Comparison of ENCODE assay signal across 24 cellular contexts in the genomic region with DNA sequence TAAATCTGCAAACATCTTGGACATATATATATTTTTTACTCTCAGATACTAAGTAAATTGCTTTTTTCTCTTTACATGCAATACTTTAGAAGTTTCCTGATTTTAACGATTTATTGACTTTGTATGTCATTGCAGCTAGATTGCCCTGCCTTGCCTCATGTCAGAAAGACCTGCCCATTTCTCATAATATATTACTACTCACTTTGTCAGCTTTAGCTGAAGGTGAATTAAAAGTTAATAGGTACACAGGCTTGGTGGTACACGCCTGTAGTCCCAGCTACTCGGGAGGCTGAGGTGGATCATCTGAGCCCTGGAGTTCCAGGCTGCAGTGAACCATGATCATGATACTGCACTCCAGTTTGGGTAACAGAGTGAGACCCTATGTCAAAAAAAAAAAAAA. TPM values are rescaled to one million over a fixed set of nuclear protein-coding genes. Genes with fewer than 3 reads are reported as not detected.
"Had no signal": no experiment of that assay in that cellular context is flagged by ENCODE, and none has a peak within 500 bp of the region (broad histone marks: within the 10 kb centered on the region; RNA-seq: fewer than 3 reads in every experiment).

No MANE protein-coding gene starts in this region.

- H3K27ac ChIP-seq: left lung, lower lobe of right lung, ovary, right atrium auricular region, right lobe of liver, stomach, testis, thyroid gland, upper lobe of right lung had no signal

- H3K27me3 ChIP-seq: left lung, ovary, right atrium auricular region, right lobe of liver, stomach, testis, thyroid gland, upper lobe of right lung had no signal

- H3K9me3 ChIP-seq: left lung, lower lobe of right lung, ovary, right atrium auricular region, right lobe of liver, stomach, testis, thyroid gland, upper lobe of right lung had no signal

- DNase-seq: hypothalamus; immature natural killer cell; kidney; left lung; lower lobe of right lung; mammary epithelial cell; mesenchymal stem cell; naive thymus-derived CD4-positive, alpha-beta T cell; ovary; right lobe of liver; stimulated activated CD4-positive, alpha-beta T cell treated with anti-CD3 and anti-CD28 coated beads, Interleukin-12 subunit alpha, Interleukin-12 subunit beta, amount 100 ng/mL, for 4 hours; stimulated activated CD4-positive, alpha-beta T cell treated with anti-CD3 and anti-CD28 coated beads, Interleukin-15, amount 100 ng/mL, for 24 hours; stimulated activated CD4-positive, alpha-beta T cell treated with anti-CD3 and anti-CD28 coated beads, Interleukin-2, amount 100 ng/mL, for 24 hours; stimulated activated CD4-positive, alpha-beta T cell treated with anti-CD3 and anti-CD28 coated beads, Interleukin-4, amount 100 ng/mL, for 1 hour; stimulated activated naive B cell treated with anti-CD40 and anti-IgM and Interleukin-4, amounts not matched to agents 10 μg/mL and 1 μg/mL and 100 μg/mL, for 72 hours; stimulated activated naive CD8-positive, alpha-beta T cell treated with anti-CD3 and anti-CD28 coated beads, Interleukin-15, Interleukin-2, amounts not matched to agents 100 U/mL and 50 U/mL, for 24 hours; stomach; testis; thyroid gland; trophoblast cell; upper lobe of right lung had no signal

- ATAC-seq: left lung; lower lobe of right lung; naive thymus-derived CD4-positive, alpha-beta T cell; natural killer cell treated with Interleukin-12 subunit alpha and Interleukin-12 subunit beta and Interleukin-15 and Interleukin-18, amount 100 ng/mL, for 72 hours; stimulated activated naive B cell treated with anti-CD40 and anti-IgM and Interleukin-4, amounts not matched to agents 10 μg/mL and 1 μg/mL and 100 μg/mL, for 72 hours; stimulated activated naive CD8-positive, alpha-beta T cell treated with anti-CD3 and anti-CD28 coated beads, Interleukin-15, Interleukin-2, amounts not matched to agents 100 U/mL and 50 U/mL, for 24 hours; upper lobe of right lung had no signal

- H3K4me1 ChIP-seq: left lung, lower lobe of right lung, right atrium auricular region, stomach, testis, thyroid gland, upper lobe of right lung had no signal

- H3K4me3 ChIP-seq: left lung, lower lobe of right lung, ovary, right atrium auricular region, right lobe of liver, stomach, testis, thyroid gland, upper lobe of right lung had no signal

- H3K36me3 ChIP-seq: left lung, lower lobe of right lung, ovary, right atrium auricular region, right lobe of liver, stomach, thyroid gland, upper lobe of right lung had no signal

RNA-seq across cellular contexts. Expression of gene PLS1, which starts 52.8 kb away (rescaled TPM):
- total RNA-seq: skeletal muscle tissue had no signal
